Comparison of ENCODE assay signal across 18 cellular contexts in the genomic region with DNA sequence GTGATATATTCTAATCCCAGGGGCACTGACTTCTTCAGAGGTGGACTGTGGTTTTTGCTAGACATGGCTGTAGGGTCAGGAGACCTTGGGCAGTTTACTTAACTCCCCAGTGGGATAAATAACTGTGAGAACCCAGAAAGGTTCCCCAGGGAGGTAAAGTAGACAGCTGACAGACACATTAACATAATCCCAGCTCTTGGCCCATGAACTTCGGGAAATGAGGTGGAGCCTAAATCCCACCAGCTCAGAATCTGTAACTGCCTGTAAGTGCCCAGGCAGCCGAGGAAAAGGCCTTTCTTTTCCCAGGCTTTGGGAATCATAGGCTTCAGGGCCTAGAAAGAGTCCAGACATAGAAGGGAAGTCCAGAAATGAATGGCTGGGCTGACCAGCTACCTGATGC.
A peak's percentile ranks its signal among the peaks of the same experiment; 100 is the strongest.
DNase-seq lines count a peak whose midpoint lies in the region; ATAC-seq and TF ChIP-seq lines count a peak whose summit lies in the region.
"Had no signal": no experiment of that assay in that cellular context is flagged by ENCODE, and none has a peak within 500 bp of the region (broad histone marks: within the 10 kb centered on the region; RNA-seq: fewer than 3 reads in every experiment).

No MANE protein-coding gene starts in this region.

- H3K56ac ChIP-seq in mesendoderm (ENCODE audit: low read length), result no peak overlapping the region

- H3K79me1 ChIP-seq in mesendoderm (ENCODE audit: low read length), result no peaks in the 10 kb centered on the region

- H3K4ac ChIP-seq in mesendoderm (ENCODE audit: low read depth, low read length), result no peak overlapping the region

- H2BK15ac ChIP-seq in mesendoderm (replicated peaks; ENCODE audit: low read depth), result no peak overlapping the region

- no peak overlapping the region for H3K23ac ChIP-seq in mesendoderm (ENCODE audit: low read length)

- no peak overlapping the region for H2BK120ac ChIP-seq in mesendoderm (ENCODE audit: low read depth, low read length)

- H4K8ac ChIP-seq in mesendoderm (ENCODE audit: low read depth, low read length), result no peak overlapping the region

- H2AK5ac ChIP-seq in mesendoderm (ENCODE audit: low read length), result no peak overlapping the region

- peak; percentile 40 for ATAC-seq in Right ventricle myocardium inferior
- ATAC-seq in left ventricle myocardium superior, result peak; percentile 52
- ATAC-seq in left cardiac atrium, result no peak
- ATAC-seq: CD8-positive, alpha-beta T cell; GM23338; HCT116 had no signal

- H2BK5ac ChIP-seq in mesendoderm (ENCODE audit: low read length), result no peak overlapping the region

- H3K9ac ChIP-seq in mesendoderm (ENCODE audit: low read length), result no peak overlapping the region
- H3K9ac ChIP-seq: BLaER1 had no signal

- no peaks in the 10 kb centered on the region for H3K36me3 ChIP-seq in mesendoderm (ENCODE audit: control insufficient read depth, insufficient read depth, low read length)
- no peaks in the 10 kb centered on the region for H3K36me3 ChIP-seq in breast epithelium

- DNase-seq in Right ventricle myocardium inferior (ENCODE audit: missing footprints), result no peak
- DNase-seq in cardiac septum (ENCODE audit: low spot score), result no peak
- no peak for DNase-seq in left ventricle myocardium superior
- no peak for DNase-seq in left cardiac atrium
- peak; percentile 16 for DNase-seq in mesendoderm
- DNase-seq in breast epithelium (ENCODE audit: low spot score in 2 of 2), result no peak
- DNase-seq in NCI-H1694 (lab: John Stamatoyannopoulos, UW), result no peak
- DNase-seq: Caco-2; CD4-positive, CD25-positive, alpha-beta regulatory T cell; CD8-positive, alpha-beta T cell; DMS153; DND-41; H9 had no signal

- no peak for TF ChIP-seq POLR2A in breast epithelium (IDR thresholded peaks at IDR 0.05)

- intact Hi-C loops in Right ventricle myocardium inferior (cut with DNase I) (loop anchor here (10.0 kb wide), 1 partner anchor 49 kb away; no protein-coding TSS in a partner anchor), cardiac septum (cut with DNase I) (no loop called here), left ventricle myocardium superior (cut with micrococcal nuclease) (no loop called here), left cardiac atrium (cut with DNase I) (no loop called here), breast epithelium (cut with DNase I; ENCODE audit: low total_unique reads) (no loop called here)

- H3K18ac ChIP-seq in mesendoderm (ENCODE audit: low read length), result no peak overlapping the region

- WGBS in mesendoderm (ENCODE audit: extremely low coverage, insufficient coverage, low lambda C conversion rate), result no CpG with 5 or more reads among the region's 2 CpGs

- no peaks in the 10 kb centered on the region for H3K9me3 ChIP-seq in breast epithelium
- H3K9me3 ChIP-seq: BLaER1, Caco-2 had no signal

- no peak overlapping the region for H3K4me3 ChIP-seq in mesendoderm (ENCODE audit: low read length)
- no peak overlapping the region for H3K4me3 ChIP-seq in breast epithelium
- H3K4me3 ChIP-seq: BLaER1, GM23338 had no signal

- H3K4me1 ChIP-seq in mesendoderm (ENCODE audit: control insufficient read depth, low read depth, low read length) (no peaks in the 10 kb centered on the region), breast epithelium (no peaks in the 10 kb centered on the region)
- H3K4me1 ChIP-seq: BLaER1, Caco-2 had no signal

- no peak overlapping the region for H3K27ac ChIP-seq in mesendoderm (ENCODE audit: low read depth, low read length)
- H3K27ac ChIP-seq in breast epithelium, result no peak overlapping the region
- H3K27ac ChIP-seq: 22Rv1, BLaER1, C4-2B had no signal

- no peaks in the 10 kb centered on the region for H3K79me2 ChIP-seq in mesendoderm (ENCODE audit: control insufficient read depth, insufficient read depth, low read length)

- no peak overlapping the region for H4K5ac ChIP-seq in mesendoderm (ENCODE audit: low read length)

- H3K4me2 ChIP-seq in mesendoderm (ENCODE audit: low read length), result no peak overlapping the region
- H3K4me2 ChIP-seq: BLaER1, GM23338 had no signal

- no peaks in the 10 kb centered on the region for H3K27me3 ChIP-seq in mesendoderm (ENCODE audit: insufficient read depth, low read length, poor library complexity)
- no peaks in the 10 kb centered on the region for H3K27me3 ChIP-seq in breast epithelium
- H3K27me3 ChIP-seq: BLaER1 had no signal

- no peak for TF ChIP-seq CTCF in breast epithelium (IDR thresholded peaks at IDR 0.05)

Comparison
In these comparisons a context has a peak if more than half of its experiments do, and no peak if none do; other contexts are left out.
1. ATAC-seq: peak in Right ventricle myocardium inferior (single experiment) and left ventricle myocardium superior (single experiment); none in left cardiac atrium (0 of 2).